ENCODE assay signal across 33 cellular contexts in the genomic region with DNA sequence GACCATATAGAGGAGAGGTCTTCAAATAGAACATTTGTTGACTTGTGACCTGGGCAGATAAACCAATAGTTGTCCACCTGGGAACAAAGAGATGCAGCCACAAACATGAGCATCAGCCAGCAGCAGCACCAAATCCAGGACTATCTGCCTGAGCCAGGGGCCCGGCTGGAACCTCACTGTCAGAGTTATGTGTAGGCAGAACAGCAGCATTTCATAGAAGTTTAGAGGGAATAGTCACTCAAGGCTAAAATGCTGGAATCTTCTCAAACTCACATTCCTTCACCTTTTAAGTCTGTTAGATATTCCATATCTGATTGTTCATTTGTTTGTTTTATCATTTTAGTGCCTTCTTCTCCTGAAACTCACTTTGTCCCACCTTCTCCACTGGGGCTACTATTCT.
"Had no signal": no experiment of that assay in that cellular context is flagged by ENCODE, and none has a peak within 500 bp of the region (broad histone marks: within the 10 kb centered on the region; RNA-seq: fewer than 3 reads in every experiment).

No MANE protein-coding gene starts in this region.

- H3K4me3 ChIP-seq: adrenal gland, body of pancreas, colonic mucosa, gastrocnemius medialis, left ventricle myocardium inferior, psoas muscle, sigmoid colon, smooth muscle cell, upper lobe of left lung, vagina had no signal

- H2AFZ ChIP-seq: parathyroid adenoma had no signal

- H3K79me2 ChIP-seq: parathyroid adenoma had no signal

- H3K27me3 ChIP-seq: adrenal gland, body of pancreas, colonic mucosa, gastrocnemius medialis, sigmoid colon, upper lobe of left lung, vagina had no signal

- H3K4me2 ChIP-seq: smooth muscle cell had no signal

- H3K4me1 Mint-ChIP-seq: activated CD4-positive, alpha-beta T cell treated with anti-CD3 and anti-CD28 coated beads, Interleukin-2, amount 10 ng/mL, durations not matched to agents 24 days and 14 days; activated T-helper 17 cell treated with anti-CD3 and anti-CD28 coated beads, Interleukin-2, amount 50 U/mL, for 72 hours; nephron; stimulated activated naive CD8-positive, alpha-beta T cell treated with anti-CD3 and anti-CD28 coated beads, Interleukin-15, amount 100 ng/mL, for 72 hours had no signal

- H3K36me3 Mint-ChIP-seq: activated CD4-positive, alpha-beta memory T cell treated with anti-CD3 and anti-CD28 coated beads for 36 hours; activated naive CD4-positive, alpha-beta T cell treated with anti-CD3 and anti-CD28 coated beads, Interleukin-2, amount 50 U/mL, for 24 hours had no signal

- H3K27ac Mint-ChIP-seq: activated CD4-positive, alpha-beta memory T cell treated with anti-CD3 and anti-CD28 coated beads for 36 hours; activated CD4-positive, alpha-beta T cell treated with anti-CD3 and anti-CD28 coated beads, Interleukin-2, amount 10 ng/mL, durations not matched to agents 24 days and 14 days; activated naive CD4-positive, alpha-beta T cell treated with anti-CD3 and anti-CD28 coated beads, Interleukin-2, amount 50 U/mL, for 24 hours; activated T-cell treated with anti-CD3 and anti-CD28 coated beads, Interleukin-2, amount 50 U/mL, for 24 hours; activated T-helper 17 cell treated with anti-CD3 and anti-CD28 coated beads, Interleukin-2, amount 50 U/mL, for 72 hours; nephron; stimulated activated memory B cell treated with anti-CD40 and anti-IgM and Interleukin-4, amounts not matched to agents 10 μg/mL and 1 μg/mL and 100 μg/mL, for 72 hours; stimulated activated naive CD8-positive, alpha-beta T cell treated with anti-CD3 and anti-CD28 coated beads, Interleukin-15, amount 100 ng/mL, for 72 hours; T-helper 1 cell treated with Interleukin-12 subunit alpha and Interleukin-12 subunit beta and Interleukin-4 antibody, amounts not matched to agents 30 μg/mL and 1 μg/mL, for 36 hours had no signal

- H3K9ac ChIP-seq: parathyroid adenoma had no signal

- H3K36me3 ChIP-seq: adrenal gland, colonic mucosa, gastrocnemius medialis, left ventricle myocardium inferior, sigmoid colon, upper lobe of left lung, vagina, WERI-Rb-1 had no signal

- H3K4me1 ChIP-seq: adrenal gland, body of pancreas, colonic mucosa, psoas muscle, sigmoid colon, vagina had no signal

- H3K9me3 Mint-ChIP-seq: activated CD4-positive, alpha-beta memory T cell treated with anti-CD3 and anti-CD28 coated beads for 36 hours; activated naive CD4-positive, alpha-beta T cell treated with anti-CD3 and anti-CD28 coated beads, Interleukin-2, amount 50 U/mL, for 24 hours; activated T-cell treated with anti-CD3 and anti-CD28 coated beads, Interleukin-2, amount 50 U/mL, for 24 hours; activated T-helper 17 cell treated with anti-CD3 and anti-CD28 coated beads, Interleukin-2, amount 50 U/mL, for 72 hours; stimulated activated memory B cell treated with anti-CD40 and anti-IgM and Interleukin-4, amounts not matched to agents 10 μg/mL and 1 μg/mL and 100 μg/mL, for 72 hours had no signal

- H3K27me3 Mint-ChIP-seq: activated naive CD4-positive, alpha-beta T cell treated with anti-CD3 and anti-CD28 coated beads, Interleukin-2, amount 50 U/mL, for 24 hours; stimulated activated memory B cell treated with anti-CD40 and anti-IgM and Interleukin-4, amounts not matched to agents 10 μg/mL and 1 μg/mL and 100 μg/mL, for 72 hours had no signal

- H3K27ac ChIP-seq: adrenal gland, body of pancreas, colonic mucosa, parathyroid adenoma, psoas muscle, sigmoid colon, upper lobe of left lung, vagina, WERI-Rb-1 had no signal

- DNase-seq: activated CD4-positive, alpha-beta memory T cell treated with anti-CD3 and anti-CD28 coated beads for 36 hours; activated CD4-positive, alpha-beta T cell treated with anti-CD3 and anti-CD28 coated beads, Interleukin-2, amount 10 ng/mL, durations not matched to agents 24 days and 14 days; activated CD4-positive, CD25-positive, alpha-beta regulatory T cell treated with anti-CD3 and anti-CD28 coated beads, Interleukin-2, amount 50 U/mL, for 72 hours; activated CD8-positive, alpha-beta memory T cell treated with anti-CD3 and anti-CD28 coated beads, Interleukin-2, amount 50 U/mL, for 48 hours; activated T-cell treated with anti-CD3 and anti-CD28 coated beads, Interleukin-2, amount 50 U/mL, for 24 hours; adrenal gland; aorta; body of pancreas; colonic mucosa; effector CD8-positive, alpha-beta T cell; erythroblast; gastrocnemius medialis; glutamatergic neuron; left ventricle myocardium inferior; nucleus accumbens; psoas muscle; sigmoid colon; stimulated activated CD4-positive, alpha-beta T cell treated with anti-CD3 and anti-CD28 coated beads, Interleukin-1b, Interleukin-23, amount 100 ng/mL, for 48 hours; stimulated activated CD4-positive, alpha-beta T cell treated with anti-CD3 and anti-CD28 coated beads, Interleukin-4, amount 100 ng/mL, for 4 hours; stimulated activated CD8-positive, alpha-beta memory T cell treated with anti-CD3 and anti-CD28 coated beads, Interleukin-4, amount 100 ng/mL, for 48 hours; stimulated activated naive CD8-positive, alpha-beta T cell treated with anti-CD3 and anti-CD28 coated beads, Interleukin-15, amount 100 ng/mL, for 72 hours; substantia nigra; T-helper 9 cell; upper lobe of left lung; WERI-Rb-1 had no signal

- H3K4me3 Mint-ChIP-seq: activated CD4-positive, alpha-beta memory T cell treated with anti-CD3 and anti-CD28 coated beads for 36 hours; activated CD4-positive, alpha-beta T cell treated with anti-CD3 and anti-CD28 coated beads, Interleukin-2, amount 10 ng/mL, durations not matched to agents 24 days and 14 days; activated naive CD4-positive, alpha-beta T cell treated with anti-CD3 and anti-CD28 coated beads, Interleukin-2, amount 50 U/mL, for 24 hours; activated T-cell treated with anti-CD3 and anti-CD28 coated beads, Interleukin-2, amount 50 U/mL, for 24 hours; activated T-helper 17 cell treated with anti-CD3 and anti-CD28 coated beads, Interleukin-2, amount 50 U/mL, for 72 hours; nephron; stimulated activated memory B cell treated with anti-CD40 and anti-IgM and Interleukin-4, amounts not matched to agents 10 μg/mL and 1 μg/mL and 100 μg/mL, for 72 hours; stimulated activated naive CD8-positive, alpha-beta T cell treated with anti-CD3 and anti-CD28 coated beads, Interleukin-15, amount 100 ng/mL, for 72 hours; T-helper 1 cell treated with Interleukin-12 subunit alpha and Interleukin-12 subunit beta and Interleukin-4 antibody, amounts not matched to agents 30 μg/mL and 1 μg/mL, for 36 hours had no signal

- H3K9me3 ChIP-seq: adrenal gland, body of pancreas, colonic mucosa, gastrocnemius medialis, left ventricle myocardium inferior, psoas muscle, sigmoid colon, upper lobe of left lung, vagina had no signal
